8 cellular contexts compared by ENCODE assay signal in genomic region chr6:16766043-16766521, GRCh38. TPM values are rescaled to one million over a fixed set of nuclear protein-coding genes. Genes with fewer than 3 reads are reported as not detected.
DNase-seq lines count a peak whose midpoint lies in the region; ATAC-seq, FAIRE-seq and TF ChIP-seq lines count a peak whose summit lies in the region.

No MANE protein-coding gene starts in this region.

- H4K20me1 ChIP-seq in MM.1S (ENCODE audit: insufficient read depth, low read length) (no peaks in the 10 kb centered on the region), astrocyte (ENCODE audit: insufficient read depth, low read length) (no peaks in the 10 kb centered on the region), osteoblast (ENCODE audit: insufficient read depth, low read length) (no peaks in the 10 kb centered on the region)

- no peak for ATAC-seq in HG02588 (IDR thresholded peaks at IDR 0.05; ENCODE audit: unreplicated experiment)

- H3K36me3 ChIP-seq in MM.1S (replicated peaks; ENCODE audit: insufficient read depth, low read length) = no peaks in the 10 kb centered on the region
- H3K36me3 ChIP-seq in astrocyte (ENCODE audit: insufficient read depth, low read length) = no peaks in the 10 kb centered on the region
- H3K36me3 ChIP-seq in osteoblast (ENCODE audit: insufficient read depth, low read length) = no peaks in the 10 kb centered on the region

- TF ChIP-seq POLR2A in erythroblast (IDR thresholded peaks at IDR 0.05; ENCODE audit: low read length) = no peak

- H3K9ac ChIP-seq in MM.1S (ENCODE audit: low read length) (no peak overlapping the region), astrocyte (ENCODE audit: low read length) (peak overlapping the region; percentile 15)

- H3K79me2 ChIP-seq in MM.1S (ENCODE audit: low read length) = no peaks in the 10 kb centered on the region
- peaks cover 15% of the 10 kb centered on the region for H3K79me2 ChIP-seq in astrocyte (ENCODE audit: insufficient read depth, low read length)
- H3K79me2 ChIP-seq in osteoblast (ENCODE audit: insufficient read depth, low read length) = peaks cover under 1% of the 10 kb centered on the region

- H3K36me3 Mint-ChIP-seq in astrocyte (ENCODE audit: low read depth, unreplicated experiment) = no peaks in the 10 kb centered on the region

- H3K4me2 ChIP-seq in MM.1S (ENCODE audit: low read depth, low read length) (0 out of 2 replicates have a peak overlapping the region, but pooled peaks have one; percentile 13), astrocyte (ENCODE audit: low read length) (peak overlapping the region; percentile 5), osteoblast (ENCODE audit: insufficient read depth, low read length) (peak overlapping the region; percentile 44)

- H3K27me3 Mint-ChIP-seq in astrocyte (ENCODE audit: low read depth, unreplicated experiment) = no peaks in the 10 kb centered on the region

- no peaks in the 10 kb centered on the region for H3K9me2 ChIP-seq in MM.1S (replicated peaks; ENCODE audit: insufficient read depth, low read length)

- DNase-seq in GM04504 (ENCODE audit: low read depth) = peak; percentile 95
- DNase-seq in MM.1S = peak; percentile 66
- DNase-seq in astrocyte (ENCODE audit: low read depth) = peak; percentile 97
- DNase-seq in osteoblast (ENCODE audit: insufficient read length, low spot score, missing footprints) = peak; percentile 82
- no peak for DNase-seq in GDM1 (lab: John Stamatoyannopoulos, UW)
- DNase-seq in erythroblast (lab: John Stamatoyannopoulos, UW) = no peak
- DNase-seq in T-helper 9 cell = no peak

- peak overlapping the region; percentile 84 for H3K27ac Mint-ChIP-seq in astrocyte (ENCODE audit: unreplicated experiment)

- H3K27me3 ChIP-seq in MM.1S (replicated peaks; ENCODE audit: insufficient read depth, low read length) (no peaks in the 10 kb centered on the region), astrocyte (ENCODE audit: insufficient read depth, low read length) (no peaks in the 10 kb centered on the region), osteoblast (ENCODE audit: insufficient read depth, low read length) (no peaks in the 10 kb centered on the region)

- no peaks in the 10 kb centered on the region for H3K9me3 Mint-ChIP-seq in astrocyte (ENCODE audit: unreplicated experiment)

- H3K27ac ChIP-seq in MM.1S (ENCODE audit: low read length) = peak overlapping the region; percentile 29; the same call in 1 of the 2 replicates
- peak overlapping the region; percentile 93 for H3K27ac ChIP-seq in astrocyte (ENCODE audit: low read depth, low read length)
- H3K27ac ChIP-seq in osteoblast (ENCODE audit: low read depth, low read length) = peak overlapping the region; percentile 86

- H3K4me1 ChIP-seq in MM.1S (ENCODE audit: low read length) = peaks cover 28% of the 10 kb centered on the region
- peaks cover 78% of the 10 kb centered on the region for H3K4me1 ChIP-seq in astrocyte (ENCODE audit: insufficient read depth, low read length)
- peaks cover 78% of the 10 kb centered on the region for H3K4me1 ChIP-seq in osteoblast (ENCODE audit: insufficient read depth, low read length)

- H3F3A ChIP-seq in MM.1S (ENCODE audit: insufficient read depth, low read length) = peaks cover 32% of the 10 kb centered on the region

- no peak overlapping the region for H2AFZ ChIP-seq in MM.1S (ENCODE audit: low read length)
- no peak overlapping the region for H2AFZ ChIP-seq in astrocyte (ENCODE audit: low read depth, low read length)
- no peak overlapping the region for H2AFZ ChIP-seq in osteoblast (ENCODE audit: low read length)

- peak; percentile 80 for FAIRE-seq in astrocyte (lab: Jason Lieb, UNC)

- H3K4me1 Mint-ChIP-seq in astrocyte (ENCODE audit: low read depth, unreplicated experiment) = peaks cover 65% of the 10 kb centered on the region

- TF ChIP-seq CTCF in MM.1S (IDR thresholded peaks at IDR 0.05; ENCODE audit: low read length) = no peak
- no peak for TF ChIP-seq CTCF in astrocyte (IDR thresholded peaks at IDR 0.05; ENCODE audit: insufficient read depth, low read depth, low read length)
- no peak for TF ChIP-seq CTCF in osteoblast (IDR thresholded peaks at IDR 0.05; ENCODE audit: extremely low read depth, low read depth, low read length)

- no peaks in the 10 kb centered on the region for H3K9me3 ChIP-seq in MM.1S (replicated peaks; ENCODE audit: insufficient read depth, low read length)
- H3K9me3 ChIP-seq in astrocyte (ENCODE audit: insufficient read depth, low read depth, low read length) = no peaks in the 10 kb centered on the region
- H3K9me3 ChIP-seq in osteoblast (ENCODE audit: low read depth, low read length) = no peaks in the 10 kb centered on the region

- H3K4me3 ChIP-seq in MM.1S (ENCODE audit: low read length) (no peak overlapping the region), astrocyte (ENCODE audit: insufficient read depth, low read depth, low read length) (no peak overlapping the region), osteoblast (ENCODE audit: insufficient read depth, low read length) (no peak overlapping the region)

- H3K4me3 Mint-ChIP-seq in astrocyte (ENCODE audit: unreplicated experiment) = no peak overlapping the region

RNA-seq across cellular contexts. Expression of gene ATXN1, which starts 4.8 kb away (rescaled TPM):
- total RNA-seq in astrocyte = 68.3 and 70.9 TPM in 2 replicates
- total RNA-seq in osteoblast = 44.2 and 48.5 TPM in 2 replicates

Comparison
In these comparisons a context has a peak if more than half of its experiments do, and no peak if none do; other contexts are left out.
1. DNase-seq: peak in GM04504 (single experiment), MM.1S (single experiment), astrocyte (single experiment) and osteoblast (single experiment); none in GDM1 (single experiment), erythroblast (0 of 2) and T-helper 9 cell (single experiment).
2. H3K27ac ChIP-seq: peak in every context shown above with its lines; median percentile 93 in astrocyte; 86 in osteoblast; 29 in MM.1S.
3. Peak in every context shown above with its lines, with median percentiles within 50 percentile points of each other: H3K4me2 ChIP-seq.